ENCODE assay signal across 8 cellular contexts in the genomic region with DNA sequence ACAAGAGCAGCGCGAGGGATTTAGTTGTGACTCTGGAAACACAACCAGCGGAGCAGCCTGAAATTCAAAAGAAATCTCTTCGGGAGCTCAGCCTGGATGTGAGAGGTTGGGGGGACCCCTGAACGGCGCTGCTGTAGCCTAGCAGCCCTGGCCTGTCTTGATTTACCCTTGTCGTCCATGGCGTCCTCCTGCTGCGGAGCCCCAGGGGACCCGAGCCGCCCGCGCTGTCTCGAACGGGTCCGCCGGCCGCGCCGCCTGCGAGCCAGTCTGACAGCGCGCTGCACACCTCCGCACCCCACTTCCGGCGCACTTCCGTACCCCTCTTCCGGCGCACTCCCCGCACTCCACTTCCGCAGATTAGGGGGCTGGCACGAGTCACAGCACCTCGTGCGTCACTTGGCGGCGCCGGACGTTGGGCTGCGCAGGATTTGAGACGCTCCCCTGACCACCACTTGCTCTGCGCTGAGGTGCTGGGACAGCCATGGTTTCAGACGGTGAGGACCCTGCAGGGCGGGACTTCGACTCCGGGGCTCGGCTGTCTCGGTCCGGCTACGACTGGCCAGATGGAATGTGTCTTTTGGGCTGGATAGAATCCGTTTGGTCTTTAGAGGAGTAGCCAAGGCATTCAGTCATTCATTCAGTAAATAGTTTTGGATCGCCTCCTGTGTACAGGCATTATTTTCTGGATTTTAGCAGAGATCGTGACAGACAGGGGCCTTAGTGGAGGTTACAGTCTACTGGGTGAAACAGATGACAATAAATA. TPM values are rescaled to one million over a fixed set of nuclear protein-coding genes. Genes with fewer than 3 reads are reported as not detected.
DNase-seq lines count a peak whose midpoint lies in the region; TF ChIP-seq lines count a peak whose summit lies in the region.

A gene (minus strand): TSS at position 308 of the 763 bp plus-strand sequence. CDS start 129 bp downstream, at position 179.
A gene (plus strand): TSS at position 451 of the 763 bp plus-strand sequence. CDS start 31 bp downstream, at position 482.

- H3K4me2 ChIP-seq in neuronal stem cell (ENCODE audit: insufficient read depth, low read length, poor library complexity, severe bottlenecking), result peak within 1 kb of the TSS; percentile 81

- peak within 1 kb of the TSS; percentile 27 for H2AK5ac ChIP-seq in neuronal stem cell (ENCODE audit: low read depth, low read length)

- TF ChIP-seq CTCF in subcutaneous adipose tissue (IDR thresholded peaks at IDR 0.05; ENCODE audit: low read depth), result no peak

- no peak within 1 kb of the TSS for H2BK120ac ChIP-seq in neuronal stem cell (ENCODE audit: low read depth, low read length)

- peak within 1 kb of the TSS; percentile 88 for H3K9ac ChIP-seq in neuronal stem cell (ENCODE audit: low read depth, low read length, poor library complexity)

- H3K4me1 ChIP-seq in neuronal stem cell (ENCODE audit: control insufficient read depth in 2 of 2, insufficient read depth in 1 of 2, low read depth in 1 of 2, low read length in 2 of 2), result peaks cover 2 to 9% of the 10 kb centered on the region in 2 donors

- H2BK15ac ChIP-seq in neuronal stem cell (ENCODE audit: low read length), result no peak within 1 kb of the TSS

- peak within 1 kb of the TSS; percentile 89 for H3K18ac ChIP-seq in neuronal stem cell (ENCODE audit: low read length)

- H3K27ac ChIP-seq in neuronal stem cell (replicated peaks; ENCODE audit: low read length), result peak within 1 kb of the TSS; percentile 61

- in situ Hi-C loops in SK-MEL-5 (cut with HindIII; ENCODE audit: low pct_unique_long_range_greater_than_20kb, low sequenced_read_pairs), result no loop called here

- H2BK5ac ChIP-seq in neuronal stem cell (ENCODE audit: low read length), result no peak within 1 kb of the TSS

- peak; percentile 93 for DNase-seq in GF-D8 (lab: John Stamatoyannopoulos, UW)
- DNase-seq in HEK293T (ENCODE audit: extremely low spot score), result peak; percentile 98
- peak; percentile 96 for DNase-seq in MV-4-11 (lab: John Stamatoyannopoulos, UW)
- DNase-seq in SK-MEL-5 (ENCODE audit: low read depth, low spot score), result peak; percentile 98
- peak; percentile 98 for DNase-seq in activated naive CD4-positive, alpha-beta T cell treated with Interleukin-2 at 50 U/mL for 16 hours
- peak; percentile 93 for DNase-seq in foreskin melanocyte
- peak; percentile 95 for DNase-seq in neuronal stem cell (ENCODE audit: low spot score)

- H3K4ac ChIP-seq in neuronal stem cell (ENCODE audit: low read length), result no peak within 1 kb of the TSS

- no peak within 1 kb of the TSS for H2BK12ac ChIP-seq in neuronal stem cell (ENCODE audit: low read length)

- peak within 1 kb of the TSS; percentile 93 for H3K23ac ChIP-seq in neuronal stem cell (ENCODE audit: low read depth, low read length, poor library complexity)

- H3K27me3 ChIP-seq in neuronal stem cell (ENCODE audit: control insufficient read depth in 3 of 3, insufficient read depth in 3 of 3, low read depth in 1 of 3, low read length in 3 of 3), result no peaks in the 10 kb centered on the region

- peak within 1 kb of the TSS; percentile 92 to 95 for H3K4me3 ChIP-seq in neuronal stem cell (ENCODE audit: low read length in 2 of 2)

- POLR2A ChIA-PET in HEK293T (lab: Yijun Ruan, JAX), result interaction anchor here (0.6 to 3.3 kb wide), 3 partner anchors 11 to 268 kb away, joined by 3 to 11 read pairs (median 5); a partner anchor contains a TSS

- peak within 1 kb of the TSS; percentile 88 for H2AFZ ChIP-seq in neuronal stem cell (ENCODE audit: low read length)

- H3K9me3 ChIP-seq in neuronal stem cell (replicated peaks in 1 of 2; ENCODE audit: control insufficient read depth in 2 of 2, insufficient read depth in 1 of 2, low read depth in 1 of 2, low read length in 2 of 2), result no peaks in the 10 kb centered on the region

- no peaks in the 10 kb centered on the region for H3K79me1 ChIP-seq in neuronal stem cell (ENCODE audit: low read depth, low read length)

- H4K91ac ChIP-seq in neuronal stem cell (ENCODE audit: low read depth, low read length, poor library complexity), result no peak within 1 kb of the TSS

- peaks cover 14 to 30% of the 10 kb centered on the region in 2 donors for H3K36me3 ChIP-seq in neuronal stem cell (replicated peaks in 1 of 2; ENCODE audit: control insufficient read depth in 2 of 2, insufficient read depth in 2 of 2, low read length in 2 of 2)

- CTCF ChIA-PET in HEK293T (lab: Yijun Ruan, JAX), result no interaction called here

- WGBS in neuronal stem cell (ENCODE audit: extremely low coverage in 2 of 2, insufficient read length in 2 of 2, insufficient replicate concordance in 1 of 2), 2 donors, result no CpG with 5 or more reads among the region's 52 CpGs

- H3K14ac ChIP-seq in neuronal stem cell (ENCODE audit: low read length), result no peak within 1 kb of the TSS

- H4K8ac ChIP-seq in neuronal stem cell (ENCODE audit: low read depth, low read length), result no peak within 1 kb of the TSS

TF ChIP-seq in HEK293T, 16 proteins besides CTCF, POLR2A, EP300 and RAD21:
- TF ChIP-seq, protein P1, sequence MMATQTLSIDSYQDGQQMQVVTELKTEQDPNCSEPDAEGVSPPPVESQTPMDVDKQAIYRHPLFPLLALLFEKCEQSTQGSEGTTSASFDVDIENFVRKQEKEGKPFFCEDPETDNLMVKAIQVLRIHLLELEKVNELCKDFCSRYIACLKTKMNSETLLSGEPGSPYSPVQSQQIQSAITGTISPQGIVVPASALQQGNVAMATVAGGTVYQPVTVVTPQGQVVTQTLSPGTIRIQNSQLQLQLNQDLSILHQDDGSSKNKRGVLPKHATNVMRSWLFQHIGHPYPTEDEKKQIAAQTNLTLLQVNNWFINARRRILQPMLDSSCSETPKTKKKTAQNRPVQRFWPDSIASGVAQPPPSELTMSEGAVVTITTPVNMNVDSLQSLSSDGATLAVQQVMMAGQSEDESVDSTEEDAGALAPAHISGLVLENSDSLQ (IDR thresholded peaks at IDR 0.05), result peak; percentile 28; the same call in 1 of the 2 replicates
- TF ChIP-seq BHLHE40 (IDR thresholded peaks at IDR 0.05; ENCODE audit: borderline replicate concordance) (no peak), HDGF (IDR thresholded peaks at IDR 0.05; ENCODE audit: borderline replicate concordance) (no peak), ELF4 (IDR thresholded peaks at IDR 0.05) (peak; percentile 93), L3MBTL2 (conservative IDR thresholded peaks at IDR 0.05) (peak; percentile 78), NFRKB (IDR thresholded peaks at IDR 0.05) (peak; percentile 52; the same call in 1 of the 2 replicates)

RNA-seq across cellular contexts. Expression of the first gene that starts in this region (rescaled TPM):
- 55.4 and 76.6 TPM in 2 replicates for total RNA-seq in SK-MEL-5 (2014; rRNA removed; shearing (Covaris generic))
- polyA plus RNA-seq in SK-MEL-5 (2015; cell fraction: cytosol; rRNA removed), result 84.6 and 92.6 TPM in 2 replicates
- 146 and 182 TPM in 2 replicates for polyA plus RNA-seq in SK-MEL-5 (2015; cell fraction: nucleus; rRNA removed)
- 29.6 TPM for polyA plus RNA-seq in neuronal stem cell (2013, experiment 1 of 2)
- 29.4 TPM for polyA plus RNA-seq in neuronal stem cell (2013, experiment 2 of 2)
- total RNA-seq in subcutaneous adipose tissue, result 10 to 100 TPM; 57.6 to 94.5 (median 70.4) TPM

RNA-seq across cellular contexts. Expression of the second gene that starts in this region (rescaled TPM):
- 53.8 and 54.7 TPM in 2 replicates for total RNA-seq in SK-MEL-5 (2014; rRNA removed; shearing (Covaris generic))
- 44.3 and 49.1 TPM in 2 replicates for polyA plus RNA-seq in SK-MEL-5 (2015; cell fraction: cytosol; rRNA removed)
- polyA plus RNA-seq in SK-MEL-5 (2015; cell fraction: nucleus; rRNA removed), result 53.6 and 67.0 TPM in 2 replicates
- polyA plus RNA-seq in neuronal stem cell (2013, experiment 1 of 2), result 17.6 TPM
- polyA plus RNA-seq in neuronal stem cell (2013, experiment 2 of 2), result 17.6 TPM
- 10 to 100 TPM; 14.3 to 32.1 (median 18.9) TPM for total RNA-seq in subcutaneous adipose tissue

Comparison
In these comparisons a context has a peak if more than half of its experiments do, and no peak if none do; other contexts are left out.
1. Peak in every context shown above with its lines: DNase-seq, H3K4me3 ChIP-seq and H3K27ac ChIP-seq.